8 cellular contexts compared by ENCODE assay signal in the genomic region with DNA sequence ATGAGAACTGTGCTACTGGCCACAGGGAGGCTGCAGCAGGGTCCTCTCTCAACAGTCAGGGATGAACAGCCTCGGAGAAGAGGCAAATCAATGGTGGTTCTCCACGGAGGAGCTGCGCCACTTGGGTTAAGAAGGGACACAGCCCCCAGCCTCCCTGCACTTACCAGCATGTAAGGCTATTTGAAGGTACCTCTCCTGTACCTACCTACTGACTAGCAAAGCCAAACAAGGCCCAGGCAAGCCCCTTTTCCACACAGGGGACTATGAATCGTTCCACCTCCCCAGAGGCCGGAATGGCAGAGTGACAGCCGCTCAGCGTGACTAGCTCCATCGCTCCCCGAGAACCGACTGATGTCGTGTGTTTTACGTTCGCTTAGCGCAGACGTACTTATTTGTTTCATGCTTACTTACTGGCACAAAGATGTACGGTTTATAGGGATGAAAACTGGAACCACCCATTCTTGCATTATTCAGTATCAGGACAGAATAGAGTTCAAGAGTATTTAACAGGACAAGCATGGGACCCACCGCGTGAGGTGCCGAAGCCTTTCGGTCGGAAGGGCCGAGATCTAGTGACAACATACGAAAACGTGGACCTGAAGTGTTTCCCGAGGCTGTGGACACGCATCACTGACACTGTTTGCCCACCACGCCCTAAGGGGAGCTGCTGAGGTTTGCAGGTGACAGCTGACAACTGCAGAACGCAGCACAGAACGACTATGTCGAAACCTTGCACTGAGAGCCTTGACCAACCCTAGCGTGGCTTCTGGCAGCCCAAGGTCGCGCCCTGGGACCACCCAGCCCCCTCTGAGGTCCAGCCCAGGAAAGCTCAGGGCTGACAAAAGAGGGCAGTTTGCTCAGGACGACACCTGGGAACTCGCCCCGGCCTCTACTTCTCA. TPM values are rescaled to one million over a fixed set of nuclear protein-coding genes. Genes with fewer than 3 reads are reported as not detected.
DNase-seq lines count a peak whose midpoint lies in the region; ATAC-seq and TF ChIP-seq lines count a peak whose summit lies in the region.

No MANE protein-coding gene starts in this region.

- intact Hi-C loops in posterior vena cava (cut with DNase I), result no loop called here

- no peak for TF ChIP-seq CTCF in AG09309 (IDR thresholded peaks at IDR 0.05; ENCODE audit: control insufficient read depth, insufficient read depth, low read depth, low read length, missing control alignments)

- H3K36me3 Mint-ChIP-seq in central memory CD8-positive, alpha-beta T cell (ENCODE audit: insufficient read depth), result peaks cover 13% of the 10 kb centered on the region

- H3K4me3 ChIP-seq in AG09309 (ENCODE audit: control insufficient read depth, low read depth, low read length) (peak overlapping the region; percentile 54), HUES64 (ENCODE audit: low read length) (peak overlapping the region; percentile 83), muscle layer of duodenum (ENCODE audit: low read depth in 1 of 2, low read length in 2 of 2) (peak overlapping the region; percentile 87 to 100)

- H3K27me3 ChIP-seq in HUES64 (ENCODE audit: insufficient read depth, low read length) (no peaks in the 10 kb centered on the region), muscle layer of duodenum (ENCODE audit: low read depth, low read length) (no peaks in the 10 kb centered on the region)

- peak overlapping the region; percentile 92 for H3K4me3 Mint-ChIP-seq in central memory CD8-positive, alpha-beta T cell

- no peaks in the 10 kb centered on the region for H3K9me3 Mint-ChIP-seq in central memory CD8-positive, alpha-beta T cell

- DNase-seq in AG09309 (ENCODE audit: low read depth) (no peak), C1 segment of cervical spinal cord (lab: John Stamatoyannopoulos, UW) (no peak), AML-193 (lab: John Stamatoyannopoulos, UW) (no peak), posterior vena cava (ENCODE audit: low spot score) (no peak)
- no peak for DNase-seq in central memory CD8-positive, alpha-beta T cell (ENCODE audit: low spot score in 2 of 2)

- H3K36me3 ChIP-seq in HUES64 (ENCODE audit: insufficient read depth, low read length) (peaks cover 10% of the 10 kb centered on the region), muscle layer of duodenum (ENCODE audit: control insufficient read depth in 1 of 2, insufficient read depth in 2 of 2, low read length in 2 of 2) (peaks cover 3 to 27% of the 10 kb centered on the region in 2 donors)

- H3K27me3 Mint-ChIP-seq in central memory CD8-positive, alpha-beta T cell, result no peaks in the 10 kb centered on the region

- peak overlapping the region; percentile 61 for H3K27ac Mint-ChIP-seq in central memory CD8-positive, alpha-beta T cell (ENCODE audit: low read depth)

- 68% methylated on average over 36 of the region's 36 CpGs for WGBS in HUES64

- ATAC-seq in central memory CD8-positive, alpha-beta T cell (replicated peaks; ENCODE audit: extremely low read depth, poor library complexity, severe bottlenecking), result no peak
- no peak for ATAC-seq in HG03025 (IDR thresholded peaks at IDR 0.05; ENCODE audit: low FRiP score, unreplicated experiment)

- peaks cover 29% of the 10 kb centered on the region for H3K4me1 Mint-ChIP-seq in central memory CD8-positive, alpha-beta T cell

- peak overlapping the region; percentile 86 for H3K9ac ChIP-seq in HUES64 (ENCODE audit: low read depth, low read length)

- no peak overlapping the region for H3K27ac ChIP-seq in HUES64 (ENCODE audit: low read depth, low read length)
- no peak overlapping the region for H3K27ac ChIP-seq in muscle layer of duodenum (ENCODE audit: low read length)

- H3K4me1 ChIP-seq in HUES64 (ENCODE audit: insufficient read depth, low read length), result peaks cover 3% of the 10 kb centered on the region
- peaks cover 14 to 50% of the 10 kb centered on the region in 2 donors for H3K4me1 ChIP-seq in muscle layer of duodenum (ENCODE audit: control insufficient read depth in 1 of 2, insufficient read depth in 2 of 2, low read length in 2 of 2)

- H3K9me3 ChIP-seq in HUES64 (ENCODE audit: insufficient read depth, low read depth, low read length) (no peaks in the 10 kb centered on the region), muscle layer of duodenum (ENCODE audit: control insufficient read depth in 1 of 2, low read length in 2 of 2) (no peaks in the 10 kb centered on the region)

RNA-seq across cellular contexts. Expression of gene TEPSIN, which starts 1.0 kb away (rescaled TPM):
- polyA plus RNA-seq in HUES64 (2013, experiment 1 of 2), result 12.5 TPM
- 11.1 TPM for polyA plus RNA-seq in HUES64 (2013, experiment 2 of 2)
- 10 to 100 TPM; 17.4 to 18.4 TPM for total RNA-seq in posterior vena cava

RNA-seq across cellular contexts. Expression of gene NDUFAF8, which starts 1.3 kb away (rescaled TPM):
- polyA plus RNA-seq in HUES64 (2013, experiment 1 of 2), result 71.7 TPM
- polyA plus RNA-seq in HUES64 (2013, experiment 2 of 2), result 78.0 TPM
- total RNA-seq in posterior vena cava, result 10 to 100 TPM; 27.8 to 33.7 TPM

RNA-seq across cellular contexts. Expression of gene CEP131, which starts 15.1 kb away (rescaled TPM):
- polyA plus RNA-seq in HUES64 (2013, experiment 1 of 2), result 14.5 TPM
- 15.6 TPM for polyA plus RNA-seq in HUES64 (2013, experiment 2 of 2)
- total RNA-seq in posterior vena cava, result 1 to 10 TPM; 2.9 to 5.0 TPM

RNA-seq across cellular contexts. Expression of gene SLC38A10, which starts 57.3 kb away (rescaled TPM):
- 22.2 TPM for polyA plus RNA-seq in HUES64 (2013, experiment 1 of 2)
- polyA plus RNA-seq in HUES64 (2013, experiment 2 of 2), result 20.5 TPM
- 10 to 100 TPM; 59.6 to 85.1 TPM for total RNA-seq in posterior vena cava
